Comparison of ENCODE assay signal across 1 cellular context in genomic region chr10:7700577-7701125, GRCh38.
TF ChIP-seq lines count a peak whose summit lies in the region.

No MANE protein-coding gene starts in this region.

TF ChIP-seq in HepG2, 621 proteins besides CTCF, POLR2A, EP300 and RAD21 (continues in another document):
- TF ChIP-seq ZNF766 (CRISPR knock-in tag; IDR thresholded peaks at IDR 0.05; ENCODE audit: borderline replicate concordance) (no peak), FUBP1 (CRISPR knock-in tag; IDR thresholded peaks at IDR 0.05; ENCODE audit: borderline replicate concordance) (no peak; the same call in 1 of the 2 replicates), CBFB (CRISPR knock-in tag; IDR thresholded peaks at IDR 0.05) (peak; percentile 89), HOXA7 (CRISPR knock-in tag; IDR thresholded peaks at IDR 0.05) (no peak), ZNF24 (IDR thresholded peaks at IDR 0.05) (0 out of 2 replicates have a peak, but pooled peaks have one; percentile 37), ATF2 (CRISPR knock-in tag; IDR thresholded peaks at IDR 0.05) (peak; percentile 93), IRF2 (CRISPR knock-in tag; IDR thresholded peaks at IDR 0.05) (peak; percentile 87), NBN (conservative IDR thresholded peaks at IDR 0.05) (no peak), RFXANK (CRISPR knock-in tag; IDR thresholded peaks at IDR 0.05) (no peak), TCF12 (IDR thresholded peaks at IDR 0.05) (no peak), TCF12 (CRISPR knock-in tag; IDR thresholded peaks at IDR 0.05) (no peak), JARID2 (CRISPR knock-in tag; IDR thresholded peaks at IDR 0.05; ENCODE audit: insufficient replicate concordance) (no peak), GABPA (IDR thresholded peaks at IDR 0.05; ENCODE audit: low read depth, low read length) (no peak), GABPA (CRISPR knock-in tag; IDR thresholded peaks at IDR 0.05; ENCODE audit: low read depth) (peak; percentile 48; the same call in 1 of the 2 replicates), CCDC6 (CRISPR knock-in tag; IDR thresholded peaks at IDR 0.05) (no peak), ZNF501 (CRISPR knock-in tag; IDR thresholded peaks at IDR 0.05) (no peak), FLYWCH1 (CRISPR knock-in tag; IDR thresholded peaks at IDR 0.05) (no peak), TEAD3 (CRISPR knock-in tag; optimal IDR thresholded peaks at IDR 0.05; ENCODE audit: borderline replicate concordance) (peak; percentile 85), FOXM1 (CRISPR knock-in tag; IDR thresholded peaks at IDR 0.05) (no peak), BRF2 (CRISPR knock-in tag; IDR thresholded peaks at IDR 0.05) (no peak), ZSCAN31 (CRISPR knock-in tag; IDR thresholded peaks at IDR 0.05; ENCODE audit: low read depth) (0 out of 2 replicates have a peak, but pooled peaks have one; percentile 39), HOXD1 (CRISPR knock-in tag; IDR thresholded peaks at IDR 0.05) (peak; percentile 75; the same call in 1 of the 2 replicates), MIER2 (CRISPR knock-in tag; IDR thresholded peaks at IDR 0.05) (0 out of 2 replicates have a peak, but pooled peaks have one; percentile 46), MIXL1 (CRISPR knock-in tag; IDR thresholded peaks at IDR 0.05) (peak; percentile 70), BHLHE40 (IDR thresholded peaks at IDR 0.05; ENCODE audit: low read length) (no peak), SRY (CRISPR knock-in tag; IDR thresholded peaks at IDR 0.05) (no peak), IRX3 (CRISPR knock-in tag; IDR thresholded peaks at IDR 0.05; ENCODE audit: borderline replicate concordance, low read depth) (no peak), ZSCAN30 (CRISPR knock-in tag; IDR thresholded peaks at IDR 0.05) (no peak), ZNF124 (CRISPR knock-in tag; IDR thresholded peaks at IDR 0.05) (0 out of 2 replicates have a peak, but pooled peaks have one; percentile 58), ZNF850 (CRISPR knock-in tag; conservative IDR thresholded peaks at IDR 0.05) (no peak), ZNF326 (CRISPR knock-in tag; IDR thresholded peaks at IDR 0.05; ENCODE audit: borderline replicate concordance) (no peak), GATA4 (IDR thresholded peaks at IDR 0.05; ENCODE audit: borderline replicate concordance, low read depth) (peak; percentile 92; the same call in 1 of the 2 replicates), ZSCAN9 (CRISPR knock-in tag; IDR thresholded peaks at IDR 0.05; ENCODE audit: borderline replicate concordance) (peak; percentile 57; the same call in 1 of the 2 replicates), FOXA3 (CRISPR knock-in tag; IDR thresholded peaks at IDR 0.05) (peak; percentile 95), CBX1 (IDR thresholded peaks at IDR 0.05; ENCODE audit: low read depth) (no peak), ELK4 (CRISPR knock-in tag; IDR thresholded peaks at IDR 0.05; ENCODE audit: borderline replicate concordance) (no peak), BATF2 (CRISPR knock-in tag; IDR thresholded peaks at IDR 0.05) (no peak), SP1 (IDR thresholded peaks at IDR 0.05) (no peak), SP1 (CRISPR knock-in tag; IDR thresholded peaks at IDR 0.05) (no peak), ZNF253 (CRISPR knock-in tag; IDR thresholded peaks at IDR 0.05; ENCODE audit: borderline replicate concordance) (no peak), POLR2AphosphoS2 (IDR thresholded peaks at IDR 0.05; ENCODE audit: low read depth, low read length) (no peak), ZFP90 (CRISPR knock-in tag; IDR thresholded peaks at IDR 0.05; ENCODE audit: borderline replicate concordance) (0 out of 2 replicates have a peak, but pooled peaks have one; percentile 37), MEF2D (CRISPR knock-in tag; IDR thresholded peaks at IDR 0.05) (peak; percentile 93), ZNF569 (CRISPR knock-in tag; IDR thresholded peaks at IDR 0.05; ENCODE audit: borderline replicate concordance) (no peak), USF2 (IDR thresholded peaks at IDR 0.05; ENCODE audit: low read depth, low read length) (no peak), USF2 (CRISPR knock-in tag; IDR thresholded peaks at IDR 0.05; ENCODE audit: borderline replicate concordance) (no peak), SNAI1 (CRISPR knock-in tag; IDR thresholded peaks at IDR 0.05; ENCODE audit: borderline replicate concordance) (no peak), HIC2 (CRISPR knock-in tag; IDR thresholded peaks at IDR 0.05; ENCODE audit: low read depth) (no peak), ATF6 (CRISPR knock-in tag; conservative IDR thresholded peaks at IDR 0.05) (no peak), GFI1 (CRISPR knock-in tag; IDR thresholded peaks at IDR 0.05; ENCODE audit: borderline replicate concordance) (peak; percentile 96), ZNF839 (CRISPR knock-in tag; IDR thresholded peaks at IDR 0.05; ENCODE audit: borderline replicate concordance) (no peak), ZNF749 (CRISPR knock-in tag; IDR thresholded peaks at IDR 0.05; ENCODE audit: borderline replicate concordance) (no peak), ZNF343 (CRISPR knock-in tag; IDR thresholded peaks at IDR 0.05) (no peak), REST (IDR thresholded peaks at IDR 0.05; ENCODE audit: borderline replicate concordance in 1 of 2, low read depth in 1 of 2, low read length in 2 of 2) (peak in 1 of 2 experiments; percentile 60; a peak in 1 of 4 replicates), ATF5 (CRISPR knock-in tag; IDR thresholded peaks at IDR 0.05; ENCODE audit: low read depth) (no peak), MIER3 (CRISPR knock-in tag; IDR thresholded peaks at IDR 0.05; ENCODE audit: borderline replicate concordance) (peak; percentile 70; the same call in 1 of the 2 replicates)
